Comparison of ENCODE assay signal across 1 cellular context in genomic region chr2:146874260-146874658, GRCh38.
A peak's percentile ranks its signal among the peaks of the same experiment; 100 is the strongest.
TF ChIP-seq lines count a peak whose summit lies in the region.

No MANE protein-coding gene starts in this region.

TF ChIP-seq in SK-N-SH, 30 proteins besides CTCF, POLR2A, EP300 and RAD21 (continued from another document):
- no peak for TF ChIP-seq PBX3 (IDR thresholded peaks at IDR 0.05)
- no peak for TF ChIP-seq FOXM1 (IDR thresholded peaks at IDR 0.05; ENCODE audit: low read depth)
- no peak for TF ChIP-seq ZBTB33 (IDR thresholded peaks at IDR 0.05; ENCODE audit: borderline replicate concordance, low read depth)
- no peak for TF ChIP-seq YY1 (IDR thresholded peaks at IDR 0.05; ENCODE audit: low read depth)
- no peak for TF ChIP-seq EZH2phosphoT487 (IDR thresholded peaks at IDR 0.05; ENCODE audit: borderline replicate concordance, low read depth)
- TF ChIP-seq USF1 (IDR thresholded peaks at IDR 0.05; ENCODE audit: borderline replicate concordance, low read depth), result no peak
- peak; percentile 53; the same call in 1 of the 2 replicates for TF ChIP-seq TEAD4 (IDR thresholded peaks at IDR 0.05; ENCODE audit: borderline replicate concordance, insufficient read depth)
- TF ChIP-seq SMC3 (IDR thresholded peaks at IDR 0.05; ENCODE audit: low read depth, low read length), result no peak
- no peak for TF ChIP-seq TAF1 (IDR thresholded peaks at IDR 0.05; ENCODE audit: borderline replicate concordance, low read depth, low read length)
- TF ChIP-seq FOSL2 (IDR thresholded peaks at IDR 0.05; ENCODE audit: borderline replicate concordance, low read depth), result peak; percentile 52; the same call in 1 of the 2 replicates
- TF ChIP-seq RXRA (IDR thresholded peaks at IDR 0.05; ENCODE audit: borderline replicate concordance, low read depth), result no peak
- no peak for TF ChIP-seq CHD2 (IDR thresholded peaks at IDR 0.05; ENCODE audit: low read length, partially characterized antibody)
- no peak for TF ChIP-seq SIN3A (IDR thresholded peaks at IDR 0.05; ENCODE audit: borderline replicate concordance, low read depth, low read length)
- no peak for TF ChIP-seq IRF3 (IDR thresholded peaks at IDR 0.05; ENCODE audit: low read depth, low read length)
- TF ChIP-seq JUND (IDR thresholded peaks at IDR 0.05), result peak; percentile 41; the same call in 1 of the 2 replicates
- no peak for TF ChIP-seq NRF1 (IDR thresholded peaks at IDR 0.05; ENCODE audit: low read depth, low read length)
- 0 out of 2 replicates have a peak, but pooled peaks have one; percentile 33 for TF ChIP-seq MAX (IDR thresholded peaks at IDR 0.05; ENCODE audit: low read depth)
- peak; percentile 28; the same call in 1 of the 2 replicates for TF ChIP-seq NFIC (IDR thresholded peaks at IDR 0.05; ENCODE audit: borderline replicate concordance)
- 0 out of 2 replicates have a peak, but pooled peaks have one; percentile 41 for TF ChIP-seq ELF1 (IDR thresholded peaks at IDR 0.05)
